In the genomic region with DNA sequence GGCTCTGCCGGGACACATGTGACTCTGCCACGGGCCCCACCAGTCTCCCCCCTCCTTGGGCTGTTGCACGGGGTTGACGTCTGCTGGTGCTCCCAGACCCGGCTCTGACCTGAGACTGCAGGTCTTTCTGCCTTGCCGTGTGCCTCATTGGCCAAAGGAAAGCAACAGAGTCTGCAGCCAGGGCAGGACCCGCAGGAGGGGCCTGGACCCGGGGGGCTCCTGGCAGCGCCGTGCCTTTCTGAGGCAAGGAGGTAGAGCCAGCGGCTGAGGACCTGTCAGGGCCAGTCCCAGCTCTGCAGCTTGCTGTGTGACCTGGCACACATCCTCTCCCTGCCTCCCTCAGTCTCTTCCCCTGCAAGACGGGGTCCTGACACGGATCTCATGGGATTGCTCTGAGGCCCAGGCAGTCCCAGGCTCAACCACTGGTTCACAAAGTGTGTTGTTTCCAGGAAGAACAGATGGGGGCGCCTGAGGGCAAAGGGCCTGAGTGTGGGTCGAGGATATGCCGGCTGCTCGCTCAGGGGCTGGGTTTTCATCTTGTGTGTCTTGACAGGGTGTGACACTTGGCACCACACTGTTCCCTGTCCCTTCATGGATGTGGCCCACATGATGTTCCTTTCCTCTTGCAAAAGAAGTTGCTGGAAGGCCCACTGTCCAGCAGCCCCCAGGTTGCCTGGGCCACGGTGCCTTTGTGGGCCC, we compare ENCODE assay signal across 8 cellular contexts. TPM values are rescaled to one million over a fixed set of nuclear protein-coding genes. Genes with fewer than 3 reads are reported as not detected.
DNase-seq lines count a peak whose midpoint lies in the region; ATAC-seq and TF ChIP-seq lines count a peak whose summit lies in the region.

No MANE protein-coding gene starts in this region.

- WGBS in testis, 2 donors = 50 to 81% methylated on average over 5 to 18 of the region's 18 CpGs

- H3K9me3 ChIP-seq in HEK293 (ENCODE audit: control insufficient read depth, insufficient read depth, low read depth, low read length) (no peaks in the 10 kb centered on the region), testis (no peaks in the 10 kb centered on the region)

- peaks cover 4% of the 10 kb centered on the region for H3K4me1 Mint-ChIP-seq in activated CD4-positive, alpha-beta memory T cell treated with anti-CD3 and anti-CD28 coated beads, Interleukin-2, amount 10 ng/mL, durations not matched to agents 7 days and 5 days

- no peaks in the 10 kb centered on the region for H3K9me3 Mint-ChIP-seq in activated CD4-positive, alpha-beta memory T cell treated with anti-CD3 and anti-CD28 coated beads, Interleukin-2, amount 10 ng/mL, durations not matched to agents 7 days and 5 days

- no peaks in the 10 kb centered on the region for H3K27me3 ChIP-seq in testis

- H3K27me3 Mint-ChIP-seq in activated CD4-positive, alpha-beta memory T cell treated with anti-CD3 and anti-CD28 coated beads, Interleukin-2, amount 10 ng/mL, durations not matched to agents 7 days and 5 days = no peaks in the 10 kb centered on the region

- peaks cover 16% of the 10 kb centered on the region for H3K36me3 Mint-ChIP-seq in activated CD4-positive, alpha-beta memory T cell treated with anti-CD3 and anti-CD28 coated beads, Interleukin-2, amount 10 ng/mL, durations not matched to agents 7 days and 5 days (ENCODE audit: low read depth)

- H3K27ac ChIP-seq in C4-2B (peak overlapping the region; percentile 57), HEK293 (ENCODE audit: extremely low read depth, low read depth, low read length) (no peak overlapping the region), testis (no peak overlapping the region)

- H3K4me1 ChIP-seq in HEK293 (ENCODE audit: control insufficient read depth, insufficient read depth, low read length) (no peaks in the 10 kb centered on the region), testis (peaks cover 22% of the 10 kb centered on the region)

- CTCF ChIA-PET in HEK293 (lab: Yijun Ruan, JAX) = no interaction called here
- CTCF ChIA-PET in activated CD4-positive, alpha-beta memory T cell treated with anti-CD3 and anti-CD28 coated beads, Interleukin-2, amount 10 ng/mL, durations not matched to agents 7 days and 5 days (lab: Charles Lee) = interaction anchor here (0.9 kb wide), 1 partner anchor 8 kb away, joined by 3 read pairs; no protein-coding TSS in a partner anchor

- ATAC-seq in left ventricle myocardium superior = peak; percentile 12
- no peak for ATAC-seq in GM18907 (IDR thresholded peaks at IDR 0.05; ENCODE audit: unreplicated experiment)
- no peak for ATAC-seq in GM21619 (IDR thresholded peaks at IDR 0.05; ENCODE audit: unreplicated experiment)
- ATAC-seq in GM19397 (IDR thresholded peaks at IDR 0.05; ENCODE audit: unreplicated experiment) = no peak

- no peak overlapping the region for H3K27ac Mint-ChIP-seq in activated CD4-positive, alpha-beta memory T cell treated with anti-CD3 and anti-CD28 coated beads, Interleukin-2, amount 10 ng/mL, durations not matched to agents 7 days and 5 days

- peaks cover 5 to 92% of the 10 kb centered on the region in 2 experiments for H3K36me3 ChIP-seq in HEK293 (ENCODE audit: control insufficient read depth in 2 of 2, insufficient read depth in 1 of 2, low read length in 2 of 2)
- H3K36me3 ChIP-seq in testis (ENCODE audit: low read depth, missing control alignments) = no peaks in the 10 kb centered on the region

- TF ChIP-seq POLR2A in testis (IDR thresholded peaks at IDR 0.05) = no peak

- H3K4me3 ChIP-seq in HEK293 (ENCODE audit: low read depth, low read length) (no peak overlapping the region), testis (no peak overlapping the region)

- TF ChIP-seq CTCF in C4-2B (conservative IDR thresholded peaks at IDR 0.05) (no peak; the same call in 1 of the 2 replicates), HEK293 (tag by site-specific recombination; IDR thresholded peaks at IDR 0.05) (peak; percentile 61), testis (IDR thresholded peaks at IDR 0.05) (peak in 2 of 3 experiments; percentile 33 to 37)

- intact Hi-C loops in left ventricle myocardium superior (cut with micrococcal nuclease) = no loop called here
- intact Hi-C loops in testis (cut with DNase I; ENCODE audit: low total_unique reads) = no loop called here

- POLR2A ChIA-PET in HEK293 (lab: Yijun Ruan, JAX) = interaction anchor here (0.5 kb wide), 1 partner anchor 26 kb away, joined by 3 read pairs; no protein-coding TSS in a partner anchor
- POLR2A ChIA-PET in activated CD4-positive, alpha-beta memory T cell treated with anti-CD3 and anti-CD28 coated beads, Interleukin-2, amount 10 ng/mL, durations not matched to agents 7 days and 5 days (lab: Charles Lee) = interaction anchor here (1.3 kb wide), 1 partner anchor 30 kb away, joined by 4 read pairs; no protein-coding TSS in a partner anchor

- H3K4me3 Mint-ChIP-seq in activated CD4-positive, alpha-beta memory T cell treated with anti-CD3 and anti-CD28 coated beads, Interleukin-2, amount 10 ng/mL, durations not matched to agents 7 days and 5 days = no peak overlapping the region

- peak; percentile 56 for DNase-seq in activated CD4-positive, alpha-beta memory T cell treated with anti-CD3 and anti-CD28 coated beads, Interleukin-2, amount 10 ng/mL, durations not matched to agents 7 days and 5 days
- no peak for DNase-seq in left ventricle myocardium superior
- DNase-seq in testis = peak; percentile 55

TF ChIP-seq in HEK293, 187 proteins besides CTCF, POLR2A, EP300 and RAD21 (continues in another document):
- TF ChIP-seq, protein P1, sequence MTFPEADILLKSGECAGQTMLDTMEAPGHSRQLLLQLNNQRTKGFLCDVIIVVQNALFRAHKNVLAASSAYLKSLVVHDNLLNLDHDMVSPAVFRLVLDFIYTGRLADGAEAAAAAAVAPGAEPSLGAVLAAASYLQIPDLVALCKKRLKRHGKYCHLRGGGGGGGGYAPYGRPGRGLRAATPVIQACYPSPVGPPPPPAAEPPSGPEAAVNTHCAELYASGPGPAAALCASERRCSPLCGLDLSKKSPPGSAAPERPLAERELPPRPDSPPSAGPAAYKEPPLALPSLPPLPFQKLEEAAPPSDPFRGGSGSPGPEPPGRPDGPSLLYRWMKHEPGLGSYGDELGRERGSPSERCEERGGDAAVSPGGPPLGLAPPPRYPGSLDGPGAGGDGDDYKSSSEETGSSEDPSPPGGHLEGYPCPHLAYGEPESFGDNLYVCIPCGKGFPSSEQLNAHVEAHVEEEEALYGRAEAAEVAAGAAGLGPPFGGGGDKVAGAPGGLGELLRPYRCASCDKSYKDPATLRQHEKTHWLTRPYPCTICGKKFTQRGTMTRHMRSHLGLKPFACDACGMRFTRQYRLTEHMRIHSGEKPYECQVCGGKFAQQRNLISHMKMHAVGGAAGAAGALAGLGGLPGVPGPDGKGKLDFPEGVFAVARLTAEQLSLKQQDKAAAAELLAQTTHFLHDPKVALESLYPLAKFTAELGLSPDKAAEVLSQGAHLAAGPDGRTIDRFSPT (tag by site-specific recombination; IDR thresholded peaks at IDR 0.05) = no peak
- TF ChIP-seq ZNF112 (tag by site-specific recombination; IDR thresholded peaks at IDR 0.05) (no peak), ZNF473 (tag by site-specific recombination; IDR thresholded peaks at IDR 0.05) (no peak), ZNF555 (tag by site-specific recombination; conservative IDR thresholded peaks at IDR 0.05) (no peak), GLIS2 (tag by site-specific recombination; IDR thresholded peaks at IDR 0.05) (no peak), ZNF558 (tag by site-specific recombination; IDR thresholded peaks at IDR 0.05) (no peak), ZNF362 (tag by site-specific recombination; IDR thresholded peaks at IDR 0.05) (no peak), IKZF3 (tag by site-specific recombination; IDR thresholded peaks at IDR 0.05) (no peak)

RNA-seq across cellular contexts. Expression of gene CAPN10, which starts 9.0 kb away (rescaled TPM):
- total RNA-seq in activated CD4-positive, alpha-beta memory T cell treated with anti-CD3 and anti-CD28 coated beads, Interleukin-2, amount 10 ng/mL, durations not matched to agents 7 days and 5 days = 10 to 100 TPM; 52.3 to 53.1 TPM
- 51.2 TPM for total RNA-seq in left ventricle myocardium superior
- total RNA-seq in testis = 100 to 1,000 TPM in 1 of 2 donors, 10 to 100 TPM in 1; 66.5 to 104 TPM
- 29.8 TPM for polyA plus RNA-seq in testis (ENCODE audit: insufficient read depth, low read depth, low replicate concordance)

RNA-seq across cellular contexts. Expression of gene RNPEPL1, which starts 27.2 kb away (rescaled TPM):
- total RNA-seq in activated CD4-positive, alpha-beta memory T cell treated with anti-CD3 and anti-CD28 coated beads, Interleukin-2, amount 10 ng/mL, durations not matched to agents 7 days and 5 days = 100 to 1,000 TPM; 135 to 144 TPM
- total RNA-seq in left ventricle myocardium superior (105 TPM), testis (10 to 100 TPM; 39.1 to 48.5 TPM)
- 28.9 TPM for polyA plus RNA-seq in testis (ENCODE audit: insufficient read depth, low read depth, low replicate concordance)

RNA-seq across cellular contexts. Expression of gene GPR35, which starts 29.8 kb away (rescaled TPM):
- 1 to 10 TPM; 5.2 to 5.7 TPM for total RNA-seq in activated CD4-positive, alpha-beta memory T cell treated with anti-CD3 and anti-CD28 coated beads, Interleukin-2, amount 10 ng/mL, durations not matched to agents 7 days and 5 days
- total RNA-seq in left ventricle myocardium superior = 2.1 TPM
- total RNA-seq in testis = 10 to 100 TPM in 1 of 2 donors, 1 to 10 TPM in 1; 9.5 to 11.5 TPM
- 3.1 TPM for polyA plus RNA-seq in testis (ENCODE audit: insufficient read depth, low read depth, low replicate concordance)

RNA-seq across cellular contexts. Expression of gene DUSP28, which starts 35.4 kb away (rescaled TPM):
- total RNA-seq in activated CD4-positive, alpha-beta memory T cell treated with anti-CD3 and anti-CD28 coated beads, Interleukin-2, amount 10 ng/mL, durations not matched to agents 7 days and 5 days = 1 to 10 TPM; 7.9 to 9.3 TPM
- total RNA-seq in left ventricle myocardium superior = 13.2 TPM
- total RNA-seq in testis = 10 to 100 TPM; 24.7 to 37.6 TPM
- polyA plus RNA-seq in testis (ENCODE audit: insufficient read depth, low read depth, low replicate concordance) = 19.3 TPM

RNA-seq across cellular contexts. Expression of gene ANKMY1, which starts 37.7 kb away (rescaled TPM):
- total RNA-seq in activated CD4-positive, alpha-beta memory T cell treated with anti-CD3 and anti-CD28 coated beads, Interleukin-2, amount 10 ng/mL, durations not matched to agents 7 days and 5 days = 10 to 100 TPM; 28.2 to 31.5 TPM
- 5.1 TPM for total RNA-seq in left ventricle myocardium superior
- 10 to 100 TPM; 57.3 to 75.7 TPM for total RNA-seq in testis
- polyA plus RNA-seq in testis (ENCODE audit: insufficient read depth, low read depth, low replicate concordance) = 92.5 TPM
